ENCODE assay signal across 1 cellular context in the genomic region with DNA sequence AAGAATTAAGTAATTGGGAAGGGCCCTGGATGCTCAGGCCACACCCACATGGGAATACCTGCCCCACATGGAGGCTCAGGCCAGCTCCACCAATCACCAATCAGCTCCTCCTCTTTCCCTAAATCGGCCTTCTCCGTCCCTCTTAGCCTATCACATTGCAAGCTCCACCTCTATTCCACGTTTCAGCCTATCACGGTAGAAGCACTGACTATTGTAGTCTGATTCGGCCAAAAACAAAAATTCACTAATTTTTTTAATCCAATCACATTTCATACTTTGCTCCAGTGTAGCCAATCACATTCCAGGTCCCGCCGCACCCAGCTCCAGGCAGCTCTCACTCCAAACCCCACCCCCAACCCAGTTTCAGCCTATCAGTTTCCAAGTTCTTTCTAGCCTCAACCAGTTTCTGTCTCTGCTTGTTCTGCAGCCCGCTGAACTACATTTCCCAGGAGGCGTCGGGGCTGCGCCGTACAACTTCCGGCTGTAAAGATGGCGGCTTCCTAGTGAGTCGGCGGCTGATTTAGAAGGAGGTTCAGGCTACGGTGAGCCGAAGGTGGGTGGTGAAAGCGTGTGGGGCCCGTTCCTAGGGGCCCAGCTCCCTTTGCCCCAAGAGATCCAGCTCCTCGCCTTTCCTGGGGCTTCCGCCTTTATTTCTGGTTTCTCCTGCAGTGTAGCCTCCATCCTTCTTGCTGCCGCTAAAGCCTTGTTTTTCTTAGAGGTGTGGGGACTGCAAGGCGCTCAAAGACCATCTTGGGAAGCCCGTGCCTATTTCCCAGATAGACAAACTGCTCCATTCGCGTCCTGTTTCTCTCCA.
TF ChIP-seq lines count a peak whose summit lies in the region.

A gene (plus strand): TSS at position 469 of the 814 bp plus-strand sequence. CDS start 1,364 bp downstream, outside the sequence.

TF ChIP-seq in K562, 482 proteins besides CTCF, POLR2A, EP300 and RAD21 (continued from another document and continues in another):
- TF ChIP-seq, protein P1, sequence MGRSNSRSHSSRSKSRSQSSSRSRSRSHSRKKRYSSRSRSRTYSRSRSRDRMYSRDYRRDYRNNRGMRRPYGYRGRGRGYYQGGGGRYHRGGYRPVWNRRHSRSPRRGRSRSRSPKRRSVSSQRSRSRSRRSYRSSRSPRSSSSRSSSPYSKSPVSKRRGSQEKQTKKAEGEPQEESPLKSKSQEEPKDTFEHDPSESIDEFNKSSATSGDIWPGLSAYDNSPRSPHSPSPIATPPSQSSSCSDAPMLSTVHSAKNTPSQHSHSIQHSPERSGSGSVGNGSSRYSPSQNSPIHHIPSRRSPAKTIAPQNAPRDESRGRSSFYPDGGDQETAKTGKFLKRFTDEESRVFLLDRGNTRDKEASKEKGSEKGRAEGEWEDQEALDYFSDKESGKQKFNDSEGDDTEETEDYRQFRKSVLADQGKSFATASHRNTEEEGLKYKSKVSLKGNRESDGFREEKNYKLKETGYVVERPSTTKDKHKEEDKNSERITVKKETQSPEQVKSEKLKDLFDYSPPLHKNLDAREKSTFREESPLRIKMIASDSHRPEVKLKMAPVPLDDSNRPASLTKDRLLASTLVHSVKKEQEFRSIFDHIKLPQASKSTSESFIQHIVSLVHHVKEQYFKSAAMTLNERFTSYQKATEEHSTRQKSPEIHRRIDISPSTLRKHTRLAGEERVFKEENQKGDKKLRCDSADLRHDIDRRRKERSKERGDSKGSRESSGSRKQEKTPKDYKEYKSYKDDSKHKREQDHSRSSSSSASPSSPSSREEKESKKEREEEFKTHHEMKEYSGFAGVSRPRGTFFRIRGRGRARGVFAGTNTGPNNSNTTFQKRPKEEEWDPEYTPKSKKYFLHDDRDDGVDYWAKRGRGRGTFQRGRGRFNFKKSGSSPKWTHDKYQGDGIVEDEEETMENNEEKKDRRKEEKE (IDR thresholded peaks at IDR 0.05; ENCODE audit: borderline replicate concordance in 1 of 2, control insufficient read depth in 1 of 2, low read depth in 2 of 2, low read length in 1 of 2): no peak
- TF ChIP-seq PTRF (tag; IDR thresholded peaks at IDR 0.05) (0 out of 2 replicates have a peak, but pooled peaks have one; percentile 55), HIVEP1 (CRISPR knock-in tag; IDR thresholded peaks at IDR 0.05) (peak; percentile 42; the same call in 1 of the 2 replicates), FOXK2 (conservative IDR thresholded peaks at IDR 0.05 in 1 of 2, IDR thresholded peaks at IDR 0.05 in 1 of 2; ENCODE audit: low read depth in 2 of 2) (peak; percentile 38 to 41; a peak in 1 of 4 replicates), ILF3 (IDR thresholded peaks at IDR 0.05; ENCODE audit: borderline replicate concordance) (no peak), TAF7 (tag; IDR thresholded peaks at IDR 0.05) (peak; percentile 80), HNRNPUL1 (IDR thresholded peaks at IDR 0.05; ENCODE audit: low read length) (no peak), SOX6 (IDR thresholded peaks at IDR 0.05) (no peak), PCBP2 (IDR thresholded peaks at IDR 0.05; ENCODE audit: low read depth, low read length, poor library complexity, severe bottlenecking) (no peak), NFYB (IDR thresholded peaks at IDR 0.05; ENCODE audit: extremely low read depth, insufficient read length) (peak; percentile 96), SRF (CRISPR knock-in tag; IDR thresholded peaks at IDR 0.05) (peak; percentile 41 to 76; a peak in 1 of 4 replicates), BCL6 (CRISPR knock-in tag; IDR thresholded peaks at IDR 0.05) (0 out of 2 replicates have a peak, but pooled peaks have one; percentile 11), L3MBTL2 (IDR thresholded peaks at IDR 0.05) (peak; percentile 35; the same call in 1 of the 2 replicates), ZNF140 (CRISPR knock-in tag; IDR thresholded peaks at IDR 0.05) (no peak), RBBP5 (IDR thresholded peaks at IDR 0.05; ENCODE audit: borderline replicate concordance, insufficient read depth, low read length, poor library complexity, severe bottlenecking) (peak; percentile 71), NCOA6 (IDR thresholded peaks at IDR 0.05) (no peak), DDX20 (tag; IDR thresholded peaks at IDR 0.05; ENCODE audit: low read depth) (no peak), ELF2 (CRISPR knock-in tag; IDR thresholded peaks at IDR 0.05) (no peak), TAF9B (IDR thresholded peaks at IDR 0.05; ENCODE audit: partially characterized antibody) (peak; percentile 93), PHF8 (IDR thresholded peaks at IDR 0.05; ENCODE audit: borderline replicate concordance, low read length) (peak; percentile 85), NR2C1 (IDR thresholded peaks at IDR 0.05) (no peak), NR2C1 (tag; IDR thresholded peaks at IDR 0.05) (peak; percentile 73), PYGO2 (tag; IDR thresholded peaks at IDR 0.05) (peak; percentile 85), ZNF217 (CRISPR knock-in tag; IDR thresholded peaks at IDR 0.05) (no peak), FOXM1 (IDR thresholded peaks at IDR 0.05; ENCODE audit: low read depth) (peak; percentile 97), FOXM1 (CRISPR knock-in tag; IDR thresholded peaks at IDR 0.05; ENCODE audit: low read depth) (no peak), COPS2 (conservative IDR thresholded peaks at IDR 0.05) (no peak), ZNF133 (CRISPR knock-in tag; IDR thresholded peaks at IDR 0.05) (no peak)
- TF ChIP-seq, protein P2, sequence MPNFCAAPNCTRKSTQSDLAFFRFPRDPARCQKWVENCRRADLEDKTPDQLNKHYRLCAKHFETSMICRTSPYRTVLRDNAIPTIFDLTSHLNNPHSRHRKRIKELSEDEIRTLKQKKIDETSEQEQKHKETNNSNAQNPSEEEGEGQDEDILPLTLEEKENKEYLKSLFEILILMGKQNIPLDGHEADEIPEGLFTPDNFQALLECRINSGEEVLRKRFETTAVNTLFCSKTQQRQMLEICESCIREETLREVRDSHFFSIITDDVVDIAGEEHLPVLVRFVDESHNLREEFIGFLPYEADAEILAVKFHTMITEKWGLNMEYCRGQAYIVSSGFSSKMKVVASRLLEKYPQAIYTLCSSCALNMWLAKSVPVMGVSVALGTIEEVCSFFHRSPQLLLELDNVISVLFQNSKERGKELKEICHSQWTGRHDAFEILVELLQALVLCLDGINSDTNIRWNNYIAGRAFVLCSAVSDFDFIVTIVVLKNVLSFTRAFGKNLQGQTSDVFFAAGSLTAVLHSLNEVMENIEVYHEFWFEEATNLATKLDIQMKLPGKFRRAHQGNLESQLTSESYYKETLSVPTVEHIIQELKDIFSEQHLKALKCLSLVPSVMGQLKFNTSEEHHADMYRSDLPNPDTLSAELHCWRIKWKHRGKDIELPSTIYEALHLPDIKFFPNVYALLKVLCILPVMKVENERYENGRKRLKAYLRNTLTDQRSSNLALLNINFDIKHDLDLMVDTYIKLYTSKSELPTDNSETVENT (CRISPR knock-in tag; IDR thresholded peaks at IDR 0.05): 0 out of 2 replicates have a peak, but pooled peaks have one; percentile 53
- TF ChIP-seq, protein P3, sequence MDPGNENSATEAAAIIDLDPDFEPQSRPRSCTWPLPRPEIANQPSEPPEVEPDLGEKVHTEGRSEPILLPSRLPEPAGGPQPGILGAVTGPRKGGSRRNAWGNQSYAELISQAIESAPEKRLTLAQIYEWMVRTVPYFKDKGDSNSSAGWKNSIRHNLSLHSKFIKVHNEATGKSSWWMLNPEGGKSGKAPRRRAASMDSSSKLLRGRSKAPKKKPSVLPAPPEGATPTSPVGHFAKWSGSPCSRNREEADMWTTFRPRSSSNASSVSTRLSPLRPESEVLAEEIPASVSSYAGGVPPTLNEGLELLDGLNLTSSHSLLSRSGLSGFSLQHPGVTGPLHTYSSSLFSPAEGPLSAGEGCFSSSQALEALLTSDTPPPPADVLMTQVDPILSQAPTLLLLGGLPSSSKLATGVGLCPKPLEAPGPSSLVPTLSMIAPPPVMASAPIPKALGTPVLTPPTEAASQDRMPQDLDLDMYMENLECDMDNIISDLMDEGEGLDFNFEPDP (CRISPR knock-in tag; IDR thresholded peaks at IDR 0.05): 0 out of 2 replicates have a peak, but pooled peaks have one; percentile 20
- TF ChIP-seq, protein P4, sequence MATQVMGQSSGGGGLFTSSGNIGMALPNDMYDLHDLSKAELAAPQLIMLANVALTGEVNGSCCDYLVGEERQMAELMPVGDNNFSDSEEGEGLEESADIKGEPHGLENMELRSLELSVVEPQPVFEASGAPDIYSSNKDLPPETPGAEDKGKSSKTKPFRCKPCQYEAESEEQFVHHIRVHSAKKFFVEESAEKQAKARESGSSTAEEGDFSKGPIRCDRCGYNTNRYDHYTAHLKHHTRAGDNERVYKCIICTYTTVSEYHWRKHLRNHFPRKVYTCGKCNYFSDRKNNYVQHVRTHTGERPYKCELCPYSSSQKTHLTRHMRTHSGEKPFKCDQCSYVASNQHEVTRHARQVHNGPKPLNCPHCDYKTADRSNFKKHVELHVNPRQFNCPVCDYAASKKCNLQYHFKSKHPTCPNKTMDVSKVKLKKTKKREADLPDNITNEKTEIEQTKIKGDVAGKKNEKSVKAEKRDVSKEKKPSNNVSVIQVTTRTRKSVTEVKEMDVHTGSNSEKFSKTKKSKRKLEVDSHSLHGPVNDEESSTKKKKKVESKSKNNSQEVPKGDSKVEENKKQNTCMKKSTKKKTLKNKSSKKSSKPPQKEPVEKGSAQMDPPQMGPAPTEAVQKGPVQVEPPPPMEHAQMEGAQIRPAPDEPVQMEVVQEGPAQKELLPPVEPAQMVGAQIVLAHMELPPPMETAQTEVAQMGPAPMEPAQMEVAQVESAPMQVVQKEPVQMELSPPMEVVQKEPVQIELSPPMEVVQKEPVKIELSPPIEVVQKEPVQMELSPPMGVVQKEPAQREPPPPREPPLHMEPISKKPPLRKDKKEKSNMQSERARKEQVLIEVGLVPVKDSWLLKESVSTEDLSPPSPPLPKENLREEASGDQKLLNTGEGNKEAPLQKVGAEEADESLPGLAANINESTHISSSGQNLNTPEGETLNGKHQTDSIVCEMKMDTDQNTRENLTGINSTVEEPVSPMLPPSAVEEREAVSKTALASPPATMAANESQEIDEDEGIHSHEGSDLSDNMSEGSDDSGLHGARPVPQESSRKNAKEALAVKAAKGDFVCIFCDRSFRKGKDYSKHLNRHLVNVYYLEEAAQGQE (CRISPR knock-in tag; IDR thresholded peaks at IDR 0.05; ENCODE audit: low read depth): no peak
- TF ChIP-seq, protein P5, sequence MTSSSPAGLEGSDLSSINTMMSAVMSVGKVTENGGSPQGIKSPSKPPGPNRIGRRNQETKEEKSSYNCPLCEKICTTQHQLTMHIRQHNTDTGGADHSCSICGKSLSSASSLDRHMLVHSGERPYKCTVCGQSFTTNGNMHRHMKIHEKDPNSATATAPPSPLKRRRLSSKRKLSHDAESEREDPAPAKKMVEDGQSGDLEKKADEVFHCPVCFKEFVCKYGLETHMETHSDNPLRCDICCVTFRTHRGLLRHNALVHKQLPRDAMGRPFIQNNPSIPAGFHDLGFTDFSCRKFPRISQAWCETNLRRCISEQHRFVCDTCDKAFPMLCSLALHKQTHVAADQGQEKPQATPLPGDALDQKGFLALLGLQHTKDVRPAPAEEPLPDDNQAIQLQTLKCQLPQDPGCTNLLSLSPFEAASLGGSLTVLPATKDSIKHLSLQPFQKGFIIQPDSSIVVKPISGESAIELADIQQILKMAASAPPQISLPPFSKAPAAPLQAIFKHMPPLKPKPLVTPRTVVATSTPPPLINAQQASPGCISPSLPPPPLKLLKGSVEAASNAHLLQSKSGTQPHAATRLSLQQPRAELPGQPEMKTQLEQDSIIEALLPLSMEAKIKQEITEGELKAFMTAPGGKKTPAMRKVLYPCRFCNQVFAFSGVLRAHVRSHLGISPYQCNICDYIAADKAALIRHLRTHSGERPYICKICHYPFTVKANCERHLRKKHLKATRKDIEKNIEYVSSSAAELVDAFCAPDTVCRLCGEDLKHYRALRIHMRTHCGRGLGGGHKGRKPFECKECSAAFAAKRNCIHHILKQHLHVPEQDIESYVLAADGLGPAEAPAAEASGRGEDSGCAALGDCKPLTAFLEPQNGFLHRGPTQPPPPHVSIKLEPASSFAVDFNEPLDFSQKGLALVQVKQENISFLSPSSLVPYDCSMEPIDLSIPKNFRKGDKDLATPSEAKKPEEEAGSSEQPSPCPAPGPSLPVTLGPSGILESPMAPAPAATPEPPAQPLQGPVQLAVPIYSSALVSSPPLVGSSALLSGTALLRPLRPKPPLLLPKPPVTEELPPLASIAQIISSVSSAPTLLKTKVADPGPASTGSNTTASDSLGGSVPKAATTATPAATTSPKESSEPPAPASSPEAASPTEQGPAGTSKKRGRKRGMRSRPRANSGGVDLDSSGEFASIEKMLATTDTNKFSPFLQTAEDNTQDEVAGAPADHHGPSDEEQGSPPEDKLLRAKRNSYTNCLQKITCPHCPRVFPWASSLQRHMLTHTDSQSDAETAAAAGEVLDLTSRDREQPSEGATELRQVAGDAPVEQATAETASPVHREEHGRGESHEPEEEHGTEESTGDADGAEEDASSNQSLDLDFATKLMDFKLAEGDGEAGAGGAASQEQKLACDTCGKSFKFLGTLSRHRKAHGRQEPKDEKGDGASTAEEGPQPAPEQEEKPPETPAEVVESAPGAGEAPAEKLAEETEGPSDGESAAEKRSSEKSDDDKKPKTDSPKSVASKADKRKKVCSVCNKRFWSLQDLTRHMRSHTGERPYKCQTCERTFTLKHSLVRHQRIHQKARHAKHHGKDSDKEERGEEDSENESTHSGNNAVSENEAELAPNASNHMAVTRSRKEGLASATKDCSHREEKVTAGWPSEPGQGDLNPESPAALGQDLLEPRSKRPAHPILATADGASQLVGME (CRISPR knock-in tag; IDR thresholded peaks at IDR 0.05): no peak
- TF ChIP-seq, protein P6, sequence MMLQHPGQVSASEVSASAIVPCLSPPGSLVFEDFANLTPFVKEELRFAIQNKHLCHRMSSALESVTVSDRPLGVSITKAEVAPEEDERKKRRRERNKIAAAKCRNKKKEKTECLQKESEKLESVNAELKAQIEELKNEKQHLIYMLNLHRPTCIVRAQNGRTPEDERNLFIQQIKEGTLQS (IDR thresholded peaks at IDR 0.05): no peak
- TF ChIP-seq, protein P6 (CRISPR knock-in tag; conservative IDR thresholded peaks at IDR 0.05): peak; percentile 62; the same call in 1 of the 2 replicates
- TF ChIP-seq, protein P7, sequence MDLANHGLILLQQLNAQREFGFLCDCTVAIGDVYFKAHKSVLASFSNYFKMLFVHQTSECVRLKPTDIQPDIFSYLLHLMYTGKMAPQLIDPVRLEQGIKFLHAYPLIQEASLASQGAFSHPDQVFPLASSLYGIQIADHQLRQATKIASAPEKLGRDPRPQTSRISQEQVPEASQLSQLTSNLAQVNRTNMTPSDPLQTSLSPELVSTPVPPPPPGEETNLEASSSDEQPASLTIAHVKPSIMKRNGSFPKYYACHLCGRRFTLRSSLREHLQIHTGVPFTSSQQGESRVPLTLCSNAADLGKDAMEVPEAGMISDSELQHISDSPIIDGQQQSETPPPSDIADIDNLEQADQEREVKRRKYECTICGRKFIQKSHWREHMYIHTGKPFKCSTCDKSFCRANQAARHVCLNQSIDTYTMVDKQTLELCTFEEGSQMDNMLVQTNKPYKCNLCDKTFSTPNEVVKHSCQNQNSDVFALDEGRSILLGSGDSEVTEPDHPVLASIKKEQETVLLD (IDR thresholded peaks at IDR 0.05): no peak
- TF ChIP-seq, protein P8, sequence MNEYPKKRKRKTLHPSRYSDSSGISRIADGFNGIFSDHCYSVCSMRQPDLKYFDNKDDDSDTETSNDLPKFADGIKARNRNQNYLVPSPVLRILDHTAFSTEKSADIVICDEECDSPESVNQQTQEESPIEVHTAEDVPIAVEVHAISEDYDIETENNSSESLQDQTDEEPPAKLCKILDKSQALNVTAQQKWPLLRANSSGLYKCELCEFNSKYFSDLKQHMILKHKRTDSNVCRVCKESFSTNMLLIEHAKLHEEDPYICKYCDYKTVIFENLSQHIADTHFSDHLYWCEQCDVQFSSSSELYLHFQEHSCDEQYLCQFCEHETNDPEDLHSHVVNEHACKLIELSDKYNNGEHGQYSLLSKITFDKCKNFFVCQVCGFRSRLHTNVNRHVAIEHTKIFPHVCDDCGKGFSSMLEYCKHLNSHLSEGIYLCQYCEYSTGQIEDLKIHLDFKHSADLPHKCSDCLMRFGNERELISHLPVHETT (CRISPR knock-in tag; conservative IDR thresholded peaks at IDR 0.05 in 1 of 2, IDR thresholded peaks at IDR 0.05 in 1 of 2): peak in 1 of 2 experiments; percentile 99; a peak in 2 of 4 replicates
